ENCODE assay signal across 8 cellular contexts in the genomic region with DNA sequence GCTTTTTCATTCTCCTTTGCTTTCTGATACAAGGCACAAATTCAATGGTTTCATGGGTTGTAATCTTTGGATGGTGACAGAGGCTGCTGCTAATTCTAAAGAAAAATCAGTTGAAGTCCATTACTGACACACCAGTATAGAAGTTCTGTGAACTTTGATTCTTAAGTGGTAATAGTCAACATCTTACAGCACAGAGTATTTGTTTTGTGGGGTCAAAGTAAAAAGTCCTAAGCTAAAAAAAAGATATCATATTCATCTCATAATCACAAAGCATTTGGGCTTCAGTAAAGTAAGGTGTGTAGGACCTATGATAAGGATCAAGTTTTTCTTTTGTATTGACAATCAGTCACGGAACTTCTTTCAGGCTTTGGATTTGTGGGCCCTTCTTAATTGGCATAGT. TPM values are rescaled to one million over a fixed set of nuclear protein-coding genes. Genes with fewer than 3 reads are reported as not detected.
DNase-seq lines count a peak whose midpoint lies in the region; ATAC-seq and TF ChIP-seq lines count a peak whose summit lies in the region.

No MANE protein-coding gene starts in this region.

- DNase-seq in heart right ventricle (no peak), Right ventricle myocardium superior (no peak), astrocyte of the cerebellum (ENCODE audit: low read depth) (no peak), COLO829 (ENCODE audit: low spot score) (no peak), 8988T (no peak)

- H3K4me1 ChIP-seq in heart right ventricle (peaks cover 0 to 62% (median 48%) of the 10 kb centered on the region in 9 donors), mucosa of rectum (ENCODE audit: control insufficient read depth in 2 of 2, insufficient read depth in 2 of 2, low read length in 2 of 2) (peaks cover 4 to 19% of the 10 kb centered on the region in 2 donors), urinary bladder (ENCODE audit: insufficient read depth) (no peaks in the 10 kb centered on the region)

- ATAC-seq in heart right ventricle (no peak), Right ventricle myocardium superior (ENCODE audit: poor library complexity) (no peak), HG03460 (IDR thresholded peaks at IDR 0.05; ENCODE audit: unreplicated experiment) (no peak)

- H3K9ac ChIP-seq in mucosa of rectum (ENCODE audit: low read depth in 1 of 2, low read length in 2 of 2), result peak overlapping the region in 1 of 2 donors; percentile 20

- peak overlapping the region in 9 of 10 donors; percentile 39 to 86 (median 77) for H3K4me3 ChIP-seq in heart right ventricle
- peak overlapping the region; percentile 74 for H3K4me3 ChIP-seq in astrocyte of the cerebellum (ENCODE audit: low read depth, low read length)
- H3K4me3 ChIP-seq in mucosa of rectum (ENCODE audit: low read length in 2 of 2), result peak overlapping the region; percentile 91 to 94
- H3K4me3 ChIP-seq in urinary bladder (ENCODE audit: low read depth, low read length), result peak overlapping the region; percentile 66

- in situ Hi-C loops in astrocyte of the cerebellum (cut with HindIII; ENCODE audit: low sequenced_read_pairs), result no loop called here

- H3K27me3 ChIP-seq in heart right ventricle, result no peaks in the 10 kb centered on the region
- H3K27me3 ChIP-seq in mucosa of rectum (ENCODE audit: control insufficient read depth in 2 of 2, insufficient read depth in 2 of 2, low read length in 2 of 2), result no peaks in the 10 kb centered on the region

- H3K27ac ChIP-seq in heart right ventricle (no peak overlapping the region), mucosa of rectum (ENCODE audit: low read depth in 2 of 2, low read length in 2 of 2) (peak overlapping the region; percentile 21 to 48), urinary bladder (ENCODE audit: low read depth) (no peak overlapping the region)

- H3K36me3 ChIP-seq in heart right ventricle, result peaks cover 0 to 28% (median 4%) of the 10 kb centered on the region in 9 donors
- peaks cover 6 to 11% of the 10 kb centered on the region in 2 donors for H3K36me3 ChIP-seq in mucosa of rectum (ENCODE audit: control insufficient read depth in 2 of 2, insufficient read depth in 2 of 2, low read length in 2 of 2)
- H3K36me3 ChIP-seq in urinary bladder (ENCODE audit: insufficient read depth), result peaks cover 2% of the 10 kb centered on the region

- intact Hi-C loops in heart right ventricle (cut with DNase I), result loop anchor here in 4 of 10 donors (10.0 kb wide), 3 partner anchors 271 to 479 kb away; a partner anchor contains a TSS
- intact Hi-C loops in Right ventricle myocardium superior (cut with DNase I), result no loop called here

- TF ChIP-seq CTCF in heart right ventricle (IDR thresholded peaks at IDR 0.05) (no peak), astrocyte of the cerebellum (IDR thresholded peaks at IDR 0.05; ENCODE audit: low read depth, low read length, missing control alignments) (no peak)

- H3K9me3 ChIP-seq in heart right ventricle, result no peaks in the 10 kb centered on the region
- H3K9me3 ChIP-seq in mucosa of rectum (ENCODE audit: control insufficient read depth in 2 of 2, low read length in 2 of 2), result no peaks in the 10 kb centered on the region

- 92% methylated on average over 1 of the region's 1 CpG for WGBS in heart right ventricle, 2 donors
- WGBS in urinary bladder, result 84% methylated on average over 1 of the region's 1 CpG

RNA-seq across cellular contexts. Expression of a gene that starts 1.1 kb away (rescaled TPM):
- total RNA-seq in heart right ventricle (1 to 10 TPM; 1.5 to 4.5 (median 3.5) TPM), Right ventricle myocardium superior (3.0 TPM), urinary bladder (9.8 TPM)
- polyA plus RNA-seq in heart right ventricle (1 to 10 TPM; 2.1 TPM), urinary bladder (6.3 TPM)

RNA-seq across cellular contexts. Expression of a gene that starts 1.2 kb away (rescaled TPM):
- 1 to 10 TPM; 1.3 to 3.7 (median 2.1) TPM for total RNA-seq in heart right ventricle
- 1 to 10 TPM in 1 of 2 donors, under 1 TPM in 1; 0.88 to 1.0 TPM for polyA plus RNA-seq in heart right ventricle
- total RNA-seq in Right ventricle myocardium superior, result 1.3 TPM
- total RNA-seq in urinary bladder, result 26.0 TPM
- 3.0 TPM for polyA plus RNA-seq in urinary bladder

Comparison
In these comparisons a context has a peak if more than half of its experiments do, and no peak if none do; other contexts are left out.
1. H3K27ac ChIP-seq: peak in mucosa of rectum (2 of 2); none in heart right ventricle (0 of 10) and urinary bladder (single experiment).
2. Peak in every context shown above with its lines, with median percentiles within 50 percentile points of each other: H3K4me3 ChIP-seq.